8 cellular contexts compared by ENCODE assay signal in the genomic region with DNA sequence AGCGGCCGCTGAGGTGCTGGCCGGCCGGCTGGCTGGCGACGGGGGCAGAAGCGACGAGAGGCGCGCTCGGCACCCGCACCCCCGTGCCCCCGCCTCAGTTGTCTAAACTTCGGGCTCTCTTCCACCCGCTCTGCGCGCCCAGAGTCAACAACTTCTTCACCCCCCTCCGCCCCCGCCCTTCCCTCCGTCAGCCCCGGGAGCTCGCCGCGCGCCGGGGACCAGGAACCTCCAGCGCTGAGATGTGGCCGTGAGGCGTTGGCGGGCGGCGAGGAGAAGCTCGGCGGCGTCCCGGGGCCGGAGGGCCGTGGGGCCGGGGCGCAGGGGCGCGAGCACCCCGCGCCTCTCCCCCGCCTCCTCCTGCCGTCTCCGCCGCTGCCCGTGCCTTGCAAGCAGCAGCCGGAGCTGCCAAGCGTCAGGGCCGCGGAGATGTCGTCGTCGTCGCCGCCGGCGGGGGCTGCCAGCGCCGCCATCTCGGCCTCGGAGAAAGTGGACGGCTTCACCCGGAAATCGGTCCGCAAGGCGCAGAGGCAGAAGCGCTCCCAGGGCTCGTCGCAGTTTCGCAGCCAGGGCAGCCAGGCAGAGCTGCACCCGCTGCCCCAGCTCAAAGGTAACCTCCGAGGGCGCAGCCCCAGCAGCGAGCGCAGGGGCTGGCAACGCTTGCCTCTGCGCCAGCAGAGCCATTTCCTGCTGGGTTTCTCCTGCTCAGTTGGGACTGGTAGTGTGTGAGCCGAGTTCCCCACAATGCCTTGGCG. TPM values are rescaled to one million over a fixed set of nuclear protein-coding genes. Genes with fewer than 3 reads are reported as not detected.
A peak's percentile ranks its signal among the peaks of the same experiment; 100 is the strongest.
DNase-seq lines count a peak whose midpoint lies in the region; ATAC-seq, FAIRE-seq and TF ChIP-seq lines count a peak whose summit lies in the region.

No MANE protein-coding gene starts in this region.

- H3K9me3 ChIP-seq in HUES6 (ENCODE audit: control insufficient read depth, insufficient read depth, low read depth, low read length) = no peaks in the 10 kb centered on the region
- no peaks in the 10 kb centered on the region for H3K9me3 ChIP-seq in SJSA1 (replicated peaks)
- H3K9me3 ChIP-seq in heart left ventricle = no peaks in the 10 kb centered on the region
- H3K9me3 ChIP-seq in psoas muscle = no peaks in the 10 kb centered on the region

- ATAC-seq in GM21381 (IDR thresholded peaks at IDR 0.05; ENCODE audit: unreplicated experiment) (peak; percentile 13), heart left ventricle (peak in 2 of 4 donors; percentile 31 to 44), psoas muscle (peak; percentile 31 to 42 (median 36))

- TF ChIP-seq CTCF in heart left ventricle (IDR thresholded peaks at IDR 0.05) (no peak), psoas muscle (IDR thresholded peaks at IDR 0.05) (no peak)

- H3K9ac ChIP-seq in HUES6 (ENCODE audit: low read length) = peak overlapping the region; percentile 72

- DNase-seq in DMS53 (lab: John Stamatoyannopoulos, UW) (peak; percentile 90), SJSA1 (ENCODE audit: low read depth in 1 of 2, low spot score in 2 of 2) (peak; percentile 61 to 72), heart left ventricle (peak; percentile 60 to 87 (median 68)), psoas muscle (peak; percentile 73 to 86), urothelium cell line (ENCODE audit: low spot score) (peak; percentile 44)
- DNase-seq in activated naive CD4-positive, alpha-beta T cell treated with anti-CD3 and anti-CD28 coated beads, Interleukin-2, amount 50 U/mL, for 16 hours = peak; percentile 75

- WGBS in heart left ventricle, 4 donors = 0 to 1% (median 0%) methylated on average over 46 to 83 of the region's 83 CpGs
- 0% methylated on average over 46 to 83 of the region's 83 CpGs for WGBS in psoas muscle, 3 donors

- H3K4me1 ChIP-seq in HUES6 (ENCODE audit: control insufficient read depth, insufficient read depth, low read length) = peaks cover 21% of the 10 kb centered on the region
- peaks cover 27% of the 10 kb centered on the region for H3K4me1 ChIP-seq in SJSA1 (replicated peaks)
- H3K4me1 ChIP-seq in heart left ventricle = peaks cover 5 to 48% (median 29%) of the 10 kb centered on the region in 12 donors
- peaks cover 30% of the 10 kb centered on the region for H3K4me1 ChIP-seq in psoas muscle

- H3K27ac ChIP-seq in HUES6 (ENCODE audit: low read depth, low read length) = peak overlapping the region; percentile 80; the same call in 1 of the 2 replicates
- H3K27ac ChIP-seq in SJSA1 = peak overlapping the region; percentile 76
- peak overlapping the region; percentile 95 to 100 (median 99) for H3K27ac ChIP-seq in heart left ventricle
- peak overlapping the region; percentile 100 for H3K27ac ChIP-seq in psoas muscle

- peak overlapping the region; percentile 90 for H3K4me3 ChIP-seq in HUES6 (ENCODE audit: low read depth, low read length)
- H3K4me3 ChIP-seq in SJSA1 = peak overlapping the region; percentile 93
- peak overlapping the region; percentile 79 to 98 (median 92) for H3K4me3 ChIP-seq in heart left ventricle
- H3K4me3 ChIP-seq in psoas muscle = peak overlapping the region; percentile 96

- no peaks in the 10 kb centered on the region for H3K36me3 ChIP-seq in HUES6 (ENCODE audit: control insufficient read depth, insufficient read depth, low read length)
- H3K36me3 ChIP-seq in SJSA1 = peaks cover 6% of the 10 kb centered on the region; the same call in 1 of the 2 replicates
- H3K36me3 ChIP-seq in heart left ventricle = no peaks in the 10 kb centered on the region
- no peaks in the 10 kb centered on the region for H3K36me3 ChIP-seq in psoas muscle (ENCODE audit: insufficient read depth in 1 of 2, low read depth in 1 of 2)

- no peak for TF ChIP-seq POLR2A in heart left ventricle (IDR thresholded peaks at IDR 0.05)

- no peak for FAIRE-seq in urothelium cell line (lab: Jason Lieb, UNC)

- H3K27me3 ChIP-seq in HUES6 (ENCODE audit: control insufficient read depth, insufficient read depth, low read length) (no peaks in the 10 kb centered on the region), SJSA1 (replicated peaks) (no peaks in the 10 kb centered on the region), heart left ventricle (no peaks in the 10 kb centered on the region), psoas muscle (ENCODE audit: insufficient read depth in 3 of 3, low read length in 2 of 3) (no peaks in the 10 kb centered on the region)

- intact Hi-C loops in heart left ventricle (cut with DNase I) (loop anchor here in 8 of 10 donors (1.0 to 10.0 kb wide), 15 partner anchors 43 to 215 kb away; no protein-coding TSS in a partner anchor), psoas muscle (cut with DNase I) (loop anchor here (2.0 to 5.0 kb wide), 4 partner anchors 47 to 165 kb away; no protein-coding TSS in a partner anchor)

RNA-seq across cellular contexts. Expression of a gene that starts 0.7 kb away (rescaled TPM):
- 20.6 and 27.2 TPM in 2 replicates for total RNA-seq in SJSA1 (2014; rRNA removed; shearing (Covaris generic))
- 100 to 1,000 TPM in 1 of 9 donors, 10 to 100 TPM in 8; 52.0 to 102 (median 63.5) TPM for total RNA-seq in heart left ventricle
- polyA plus RNA-seq in heart left ventricle = 100 to 1,000 TPM in 1 of 2 donors, 10 to 100 TPM in 1; 44.7 to 108 TPM
- 10 to 100 TPM; 28.5 to 55.1 (median 32.0) TPM for total RNA-seq in psoas muscle
- 10 to 100 TPM; 27.7 to 46.5 (median 28.1) TPM for polyA plus RNA-seq in psoas muscle
